30 cellular contexts compared by ENCODE assay signal in the genomic region with DNA sequence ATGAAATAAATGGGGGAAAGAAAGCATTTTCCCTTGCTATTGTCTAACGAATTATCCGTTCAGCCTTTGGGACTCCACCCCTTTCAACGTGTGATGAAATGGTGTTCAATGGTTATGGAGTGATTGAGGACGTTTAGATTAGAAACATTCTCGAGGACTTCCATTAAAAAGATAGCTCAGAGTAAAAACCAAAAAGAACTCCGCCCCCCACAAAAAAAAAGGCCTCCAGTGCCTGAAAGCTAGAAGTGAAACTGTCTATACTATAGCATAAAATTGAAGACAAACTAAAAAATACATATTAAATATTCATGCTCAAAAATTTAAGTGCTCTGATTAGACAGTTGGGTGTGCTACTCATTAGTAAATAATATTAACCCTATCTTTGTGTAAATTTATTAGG. TPM values are rescaled to one million over a fixed set of nuclear protein-coding genes. Genes with fewer than 3 reads are reported as not detected.
DNase-seq lines count a peak whose midpoint lies in the region; ATAC-seq and TF ChIP-seq lines count a peak whose summit lies in the region.
"Had no signal": no experiment of that assay in that cellular context is flagged by ENCODE, and none has a peak within 500 bp of the region (broad histone marks: within the 10 kb centered on the region; RNA-seq: fewer than 3 reads in every experiment).

No MANE protein-coding gene starts in this region.

- H3K4me1 Mint-ChIP-seq in CD4-positive, alpha-beta T cell (ENCODE audit: low read depth): peaks cover 26% of the 10 kb centered on the region
- H3K4me1 Mint-ChIP-seq in naive B cell: peaks cover 29 to 50% (median 46%) of the 10 kb centered on the region in 3 donors
- peaks cover 14 to 21% (median 21%) of the 10 kb centered on the region in 3 donors for H3K4me1 Mint-ChIP-seq in T-cell

- TF ChIP-seq CTCF in CD4-positive, alpha-beta T cell (IDR thresholded peaks at IDR 0.05): no peak

- CTCF ChIA-PET in CD4-positive, alpha-beta T cell (lab: Charles Lee): no interaction called here
- CTCF ChIA-PET in T-cell (lab: Charles Lee): no interaction called here

- no peak overlapping the region for H3K27ac Mint-ChIP-seq in CD4-positive, alpha-beta T cell
- H3K27ac Mint-ChIP-seq in naive B cell (peak overlapping the region in 1 of 6 donors; percentile 27), T-cell (peak overlapping the region in 1 of 2 donors; percentile 13)
- H3K27ac Mint-ChIP-seq: stimulated activated memory B cell treated with anti-CD40 and anti-IgM and Interleukin-4, amounts not matched to agents 10 μg/mL and 1 μg/mL and 100 μg/mL, for 72 hours had no signal

- H3K9me3 Mint-ChIP-seq in CD4-positive, alpha-beta T cell: no peaks in the 10 kb centered on the region
- H3K9me3 Mint-ChIP-seq in naive B cell: peaks cover 0 to 5% (median 2%) of the 10 kb centered on the region in 7 donors
- H3K9me3 Mint-ChIP-seq in T-cell: no peaks in the 10 kb centered on the region
- H3K9me3 Mint-ChIP-seq: immature natural killer cell had no signal

- H3K36me3 Mint-ChIP-seq in CD4-positive, alpha-beta T cell (ENCODE audit: low read depth): peaks cover 15% of the 10 kb centered on the region
- no peaks in the 10 kb centered on the region for H3K36me3 Mint-ChIP-seq in naive B cell
- H3K36me3 Mint-ChIP-seq in T-cell: no peaks in the 10 kb centered on the region
- H3K36me3 Mint-ChIP-seq: CD8-positive, alpha-beta memory T cell; immature natural killer cell; stimulated activated memory B cell treated with anti-CD40 and anti-IgM and Interleukin-4, amounts not matched to agents 10 μg/mL and 1 μg/mL and 100 μg/mL, for 72 hours had no signal

- no peaks in the 10 kb centered on the region for H3K9me3 ChIP-seq in CD4-positive, alpha-beta T cell (ENCODE audit: control insufficient read depth, low read length)
- H3K9me3 ChIP-seq: ascending aorta, colonic mucosa, pancreas had no signal

- H3K27ac ChIP-seq in CD4-positive, alpha-beta T cell (ENCODE audit: low read depth, low read length): no peak overlapping the region
- H3K27ac ChIP-seq: ascending aorta, cardiac muscle cell, colonic mucosa, epithelial cell of prostate, pancreas had no signal

- no peak for ATAC-seq in CD4-positive, alpha-beta T cell (ENCODE audit: poor library complexity)
- ATAC-seq in naive B cell (ENCODE audit: low read depth in 2 of 2) (no peak), T-cell (replicated peaks in 1 of 4) (no peak), Right ventricle myocardium inferior (no peak)
- ATAC-seq: left cardiac atrium; pancreas; stimulated activated memory B cell treated with anti-CD40 and anti-IgM and Interleukin-4, amounts not matched to agents 10 μg/mL and 1 μg/mL and 100 μg/mL, for 72 hours had no signal

- no peak for DNase-seq in CD4-positive, alpha-beta T cell
- DNase-seq in MV-4-11 (lab: John Stamatoyannopoulos, UW) (peak; percentile 85), RPMI8226 (peak; percentile 15), naive B cell (peak; percentile 34), T-cell (no peak), H4 (ENCODE audit: low spot score) (no peak), Right ventricle myocardium inferior (ENCODE audit: missing footprints) (no peak)
- DNase-seq: activated CD4-positive, alpha-beta T cell treated with anti-CD3 and anti-CD28 coated beads, Interleukin-2, amount 50 U/mL, for 1 hour; activated effector memory CD4-positive, alpha-beta T cell treated with anti-CD3 and anti-CD28 coated beads, Interleukin-2, amount 50 U/mL, for 16 hours; activated T-cell treated with anti-CD3 and anti-CD28 coated beads, Interleukin-2, amount 50 U/mL, for 1 hour; AML-193; CD8-positive, alpha-beta memory T cell; colonic mucosa; effector memory CD4-positive, alpha-beta T cell; EL; H7; immature natural killer cell; KG1; left cardiac atrium; mammary epithelial cell; MM.1S; NCI-H146; NCI-H446; NCI-H748 treated with DMSO at 0.1 percent for 48 hours; pancreas had no signal

- intact Hi-C loops in CD4-positive, alpha-beta T cell (cut with DNase I, micrococcal nuclease): loop anchor here (5.0 to 10.0 kb wide), 3 partner anchors 217 to 1903 kb away; partner anchors contain the start of genes ZNF407 (in 2 of the 2) and PTGR3 (in 1 of the 2)
- intact Hi-C loops in Right ventricle myocardium inferior (cut with DNase I): loop anchor here (10.0 kb wide), 1 partner anchor 207 kb away; no protein-coding TSS in a partner anchor

- peak overlapping the region; percentile 17 for H3K4me3 Mint-ChIP-seq in CD4-positive, alpha-beta T cell
- H3K4me3 Mint-ChIP-seq in naive B cell (peak overlapping the region in 5 of 8 donors; percentile 19 to 91 (median 53)), T-cell (no peak overlapping the region)
- H3K4me3 Mint-ChIP-seq: CD8-positive, alpha-beta memory T cell; neural progenitor cell; stimulated activated memory B cell treated with anti-CD40 and anti-IgM and Interleukin-4, amounts not matched to agents 10 μg/mL and 1 μg/mL and 100 μg/mL, for 72 hours had no signal

- H3K27me3 ChIP-seq in CD4-positive, alpha-beta T cell (ENCODE audit: control insufficient read depth, insufficient read depth, low read length): peaks cover 13% of the 10 kb centered on the region
- H3K27me3 ChIP-seq: ascending aorta, cardiac muscle cell, colonic mucosa, pancreas had no signal

- peaks cover 54% of the 10 kb centered on the region for H3K27me3 Mint-ChIP-seq in CD4-positive, alpha-beta T cell
- no peaks in the 10 kb centered on the region for H3K27me3 Mint-ChIP-seq in naive B cell
- peaks cover 8 to 25% of the 10 kb centered on the region in 2 donors for H3K27me3 Mint-ChIP-seq in T-cell

- POLR2A ChIA-PET in CD4-positive, alpha-beta T cell (lab: Charles Lee): interaction anchor here (0.6 kb wide), 1 partner anchor 20 kb away, joined by 3 read pairs; no protein-coding TSS in a partner anchor
- POLR2A ChIA-PET in T-cell (lab: Charles Lee): interaction anchor here (0.6 to 0.9 kb wide), 3 partner anchors 10 to 702 kb away, joined by 4 to 5 read pairs (median 4); no protein-coding TSS in a partner anchor

RNA-seq across cellular contexts. Expression of gene ZNF516, which starts 3.0 kb away (rescaled TPM):
- total RNA-seq in CD4-positive, alpha-beta T cell: 10 to 100 TPM; 22.4 to 29.3 TPM
- 1 to 10 TPM; 1.7 to 7.5 (median 4.8) TPM for polyA plus RNA-seq in naive B cell (ENCODE audit: low read depth in 6 of 6)
- total RNA-seq in T-cell (10 to 100 TPM; 22.0 to 31.8 (median 25.7) TPM), Right ventricle myocardium inferior (12.3 TPM)
- 7.0 and 7.4 TPM in 2 replicates for total RNA-seq in H4 (2014; rRNA removed; shearing (Covaris generic))

Comparison
In these comparisons a context has a peak if more than half of its experiments do, and no peak if none do; other contexts are left out.
1. DNase-seq: peak in MV-4-11 (single experiment), RPMI8226 (single experiment) and naive B cell (single experiment); none in CD4-positive, alpha-beta T cell (0 of 10), T-cell (0 of 34), H4 (single experiment) and Right ventricle myocardium inferior (single experiment).
2. H3K4me3 Mint-ChIP-seq: peak in CD4-positive, alpha-beta T cell (single experiment) and naive B cell (5 of 8); none in T-cell (0 of 3).